Comparison of ENCODE assay signal across 29 cellular contexts in the genomic region with DNA sequence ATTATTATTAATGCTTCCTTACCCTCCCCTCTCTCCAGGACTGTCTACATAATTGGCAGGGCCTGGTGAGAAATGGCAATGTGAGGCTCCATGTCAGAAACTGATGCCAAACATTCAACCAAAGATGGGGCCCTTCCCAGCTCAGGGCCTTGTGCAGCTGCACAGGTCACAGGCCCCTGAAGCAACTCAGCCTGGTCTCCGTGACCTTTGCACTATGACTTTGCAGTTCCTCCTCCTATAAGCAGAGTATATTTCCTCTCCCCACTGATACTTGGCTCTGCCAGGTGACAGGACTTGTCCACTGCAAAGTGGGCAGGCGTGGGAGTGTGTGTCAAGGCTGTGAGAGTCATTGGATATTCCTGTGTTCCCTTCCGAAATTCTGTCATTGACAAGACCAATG.
"Had no signal": no experiment of that assay in that cellular context is flagged by ENCODE, and none has a peak within 500 bp of the region (broad histone marks: within the 10 kb centered on the region; RNA-seq: fewer than 3 reads in every experiment).

No MANE protein-coding gene starts in this region.

- H3K27ac ChIP-seq: ovary, parathyroid adenoma, psoas muscle, right lobe of liver, sigmoid colon, stomach, thoracic aorta, thyroid gland, tibial nerve, upper lobe of left lung, uterus had no signal

- H3K9me3 Mint-ChIP-seq: naive thymus-derived CD8-positive, alpha-beta T cell; natural killer cell treated with Interleukin-12 subunit alpha and Interleukin-12 subunit beta and Interleukin-15 and Interleukin-18, amount 100 ng/mL, for 72 hours; neural crest cell; stimulated activated effector memory CD8-positive, alpha-beta T cell treated with anti-CD3 and anti-CD28 coated beads, Interleukin-12 subunit alpha, Interleukin-12 subunit beta, amount 100 ng/mL, for 72 hours; stimulated activated naive B cell treated with anti-CD40 and anti-IgM and Interleukin-4, amounts not matched to agents 10 μg/mL and 1 μg/mL and 100 μg/mL, for 72 hours; stimulated activated naive CD8-positive, alpha-beta T cell treated with anti-CD3 and anti-CD28 coated beads, Interleukin-15, Interleukin-2, amounts not matched to agents 100 ng/mL and 50 ng/mL, for 24 hours had no signal

- H3K27ac Mint-ChIP-seq: naive thymus-derived CD8-positive, alpha-beta T cell; natural killer cell treated with Interleukin-12 subunit alpha and Interleukin-12 subunit beta and Interleukin-15 and Interleukin-18, amount 100 ng/mL, for 72 hours; nephron progenitor cell; progenitor cell of endocrine pancreas; stimulated activated effector memory CD8-positive, alpha-beta T cell treated with anti-CD3 and anti-CD28 coated beads, Interleukin-12 subunit alpha, Interleukin-12 subunit beta, amount 100 ng/mL, for 72 hours; stimulated activated naive B cell treated with anti-CD40 and anti-IgM and Interleukin-4, amounts not matched to agents 10 μg/mL and 1 μg/mL and 100 μg/mL, for 72 hours; stimulated activated naive CD8-positive, alpha-beta T cell treated with anti-CD3 and anti-CD28 coated beads, Interleukin-15, Interleukin-2, amounts not matched to agents 100 ng/mL and 50 ng/mL, for 24 hours had no signal

- FAIRE-seq: small intestine had no signal

- H3K4me3 ChIP-seq: ovary, psoas muscle, right lobe of liver, sigmoid colon, stomach, thoracic aorta, thyroid gland, tibial nerve, upper lobe of left lung, uterus had no signal

- H3K36me3 ChIP-seq: ovary, right lobe of liver, sigmoid colon, stomach, thoracic aorta, thyroid gland, upper lobe of left lung, uterus had no signal

- H2AFZ ChIP-seq: parathyroid adenoma had no signal

- H3K36me3 Mint-ChIP-seq: natural killer cell treated with Interleukin-12 subunit alpha and Interleukin-12 subunit beta and Interleukin-15 and Interleukin-18, amount 100 ng/mL, for 72 hours; stimulated activated effector memory CD8-positive, alpha-beta T cell treated with anti-CD3 and anti-CD28 coated beads, Interleukin-12 subunit alpha, Interleukin-12 subunit beta, amount 100 ng/mL, for 72 hours; stimulated activated naive B cell treated with anti-CD40 and anti-IgM and Interleukin-4, amounts not matched to agents 10 μg/mL and 1 μg/mL and 100 μg/mL, for 72 hours had no signal

- H3K9me3 ChIP-seq: ovary, psoas muscle, right lobe of liver, sigmoid colon, stomach, thoracic aorta, thyroid gland, tibial nerve, upper lobe of left lung, uterus had no signal

- H3K27me3 ChIP-seq: ovary, right lobe of liver, sigmoid colon, stomach, thyroid gland, tibial nerve, upper lobe of left lung, uterus had no signal

- DNase-seq: naive thymus-derived CD8-positive, alpha-beta T cell; nephron progenitor cell; occipital lobe; ovary; posterior cingulate gyrus; psoas muscle; right cardiac atrium; right lobe of liver; sigmoid colon; small intestine; stimulated activated CD4-positive, alpha-beta T cell treated with anti-CD3 and anti-CD28 coated beads, Interleukin-15, amount 100 ng/mL, for 24 hours; stimulated activated CD4-positive, alpha-beta T cell treated with anti-CD3 and anti-CD28 coated beads, Interleukin-2, amount 100 ng/mL, for 24 hours; stimulated activated CD4-positive, alpha-beta T cell treated with anti-CD3 and anti-CD28 coated beads, Interleukin-2, amount 100 ng/mL, for 48 hours; stimulated activated CD4-positive, alpha-beta T cell treated with anti-CD3 and anti-CD28 coated beads, Interleukin-4, amount 100 ng/mL, for 24 hours; stimulated activated naive B cell treated with anti-CD40 and anti-IgM and Interleukin-4, amounts not matched to agents 10 μg/mL and 1 μg/mL and 100 μg/mL, for 72 hours; stimulated activated naive CD4-positive, alpha-beta T cell treated with Interleukin-2 at 50 U/mL for 16 hours; stomach; thyroid gland; trophoblast cell; upper lobe of left lung; uterus had no signal

- H3K4me3 Mint-ChIP-seq: naive thymus-derived CD8-positive, alpha-beta T cell; natural killer cell treated with Interleukin-12 subunit alpha and Interleukin-12 subunit beta and Interleukin-15 and Interleukin-18, amount 100 ng/mL, for 72 hours; nephron progenitor cell; neural crest cell; stimulated activated effector memory CD8-positive, alpha-beta T cell treated with anti-CD3 and anti-CD28 coated beads, Interleukin-12 subunit alpha, Interleukin-12 subunit beta, amount 100 ng/mL, for 72 hours; stimulated activated naive B cell treated with anti-CD40 and anti-IgM and Interleukin-4, amounts not matched to agents 10 μg/mL and 1 μg/mL and 100 μg/mL, for 72 hours; stimulated activated naive CD8-positive, alpha-beta T cell treated with anti-CD3 and anti-CD28 coated beads, Interleukin-15, Interleukin-2, amounts not matched to agents 100 ng/mL and 50 ng/mL, for 24 hours had no signal

- ATAC-seq: naive thymus-derived CD8-positive, alpha-beta T cell; natural killer cell treated with Interleukin-12 subunit alpha and Interleukin-12 subunit beta and Interleukin-15 and Interleukin-18, amount 100 ng/mL, for 72 hours; psoas muscle; right cardiac atrium; stimulated activated effector memory CD8-positive, alpha-beta T cell treated with anti-CD3 and anti-CD28 coated beads, Interleukin-12 subunit alpha, Interleukin-12 subunit beta, amount 100 ng/mL, for 72 hours; stimulated activated naive B cell treated with anti-CD40 and anti-IgM and Interleukin-4, amounts not matched to agents 10 μg/mL and 1 μg/mL and 100 μg/mL, for 72 hours had no signal

- H3K4me1 ChIP-seq: parathyroid adenoma, psoas muscle, right lobe of liver, sigmoid colon, stomach, thyroid gland, tibial nerve, upper lobe of left lung, uterus had no signal

- H3K9ac ChIP-seq: parathyroid adenoma had no signal

- H3K79me2 ChIP-seq: parathyroid adenoma had no signal

- H3K4me1 Mint-ChIP-seq: naive thymus-derived CD8-positive, alpha-beta T cell; stimulated activated effector memory CD8-positive, alpha-beta T cell treated with anti-CD3 and anti-CD28 coated beads, Interleukin-12 subunit alpha, Interleukin-12 subunit beta, amount 100 ng/mL, for 72 hours; stimulated activated naive B cell treated with anti-CD40 and anti-IgM and Interleukin-4, amounts not matched to agents 10 μg/mL and 1 μg/mL and 100 μg/mL, for 72 hours had no signal

- H3K27me3 Mint-ChIP-seq: progenitor cell of endocrine pancreas; stimulated activated naive CD8-positive, alpha-beta T cell treated with anti-CD3 and anti-CD28 coated beads, Interleukin-15, Interleukin-2, amounts not matched to agents 100 ng/mL and 50 ng/mL, for 24 hours had no signal
